8 cellular contexts compared by ENCODE assay signal in the genomic region with DNA sequence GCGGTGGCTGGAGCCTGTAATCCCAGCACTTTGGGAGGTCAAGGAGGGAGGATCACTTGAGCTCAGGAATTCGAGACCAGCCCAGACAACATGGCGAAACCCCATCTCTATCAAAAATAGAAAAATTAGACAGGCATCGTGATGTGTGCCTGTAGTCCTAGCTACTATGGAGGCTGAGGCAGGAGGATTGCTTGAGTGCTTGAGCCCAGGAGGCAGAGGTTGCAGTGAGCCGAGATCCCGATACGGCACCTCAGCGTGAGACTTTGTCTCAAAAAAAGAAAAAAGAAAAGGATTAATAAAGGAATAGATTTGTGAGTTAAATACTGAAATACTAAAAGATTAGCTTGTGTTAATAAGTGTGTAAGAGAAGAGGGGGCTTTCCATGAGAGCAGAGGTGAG. TPM values are rescaled to one million over a fixed set of nuclear protein-coding genes. Genes with fewer than 3 reads are reported as not detected.
DNase-seq lines count a peak whose midpoint lies in the region; ATAC-seq, FAIRE-seq and TF ChIP-seq lines count a peak whose summit lies in the region.

No MANE protein-coding gene starts in this region.

- H3K36me3 ChIP-seq in OCI-LY7 (ENCODE audit: insufficient read depth, low read length), result no peaks in the 10 kb centered on the region

- ATAC-seq in omental fat pad (ENCODE audit: low FRiP score), result peak; percentile 22
- no peak for ATAC-seq in HG02642 (IDR thresholded peaks at IDR 0.05; ENCODE audit: poor library complexity, unreplicated experiment)
- ATAC-seq in GM21360 (IDR thresholded peaks at IDR 0.05; ENCODE audit: unreplicated experiment), result no peak

- H3K4me1 Mint-ChIP-seq in endothelial cell (ENCODE audit: unreplicated experiment), result peaks cover 9% of the 10 kb centered on the region

- intact Hi-C loops in OCI-LY7 (cut with micrococcal nuclease; ENCODE audit: unreplicated experiment), result no loop called here

- H2AFZ ChIP-seq in OCI-LY7 (ENCODE audit: low read length), result peak overlapping the region; percentile 91

- peaks cover 1% of the 10 kb centered on the region for H3K27me3 Mint-ChIP-seq in endothelial cell (ENCODE audit: unreplicated experiment)

- TF ChIP-seq POLR2A in H54 (IDR thresholded peaks at IDR 0.05; ENCODE audit: low read depth, low read length), result no peak

- POLR2A ChIA-PET in OCI-LY7 (lab: Charles Lee), result interaction anchor here (0.7 to 1.5 kb wide), 7 partner anchors 8 to 73 kb away, joined by 3 to 7 read pairs (median 4); no protein-coding TSS in a partner anchor

- TF ChIP-seq CTCF in GM12864 (IDR thresholded peaks at IDR 0.05; ENCODE audit: low read depth, low read length, missing control alignments) (no peak), OCI-LY7 (conservative IDR thresholded peaks at IDR 0.05; ENCODE audit: low read length) (no peak), endothelial cell (IDR thresholded peaks at IDR 0.05; ENCODE audit: unreplicated experiment) (no peak), omental fat pad (IDR thresholded peaks at IDR 0.05) (no peak)

- H3K4me3 ChIP-seq in GM12864 (ENCODE audit: low read depth, low read length), result peak overlapping the region; percentile 44
- peak overlapping the region; percentile 56 for H3K4me3 ChIP-seq in OCI-LY7 (ENCODE audit: low read depth, low read length, poor library complexity, severe bottlenecking)

- BruUV-seq in OCI-LY7 (replicated peaks; lab: Mats Ljungman, UMichigan), result no TSS peak

- peak overlapping the region; percentile 75 for H3K4me2 ChIP-seq in OCI-LY7 (ENCODE audit: low read length)

- H3K4me1 ChIP-seq in OCI-LY7 (ENCODE audit: insufficient read depth, low read length, poor library complexity, severe bottlenecking), result peaks cover 22% of the 10 kb centered on the region

- peak overlapping the region; percentile 59 for H3K27ac Mint-ChIP-seq in endothelial cell (ENCODE audit: unreplicated experiment)

- FAIRE-seq in H54 (lab: Jason Lieb, UNC), result no peak

- H3K79me2 ChIP-seq in OCI-LY7 (ENCODE audit: insufficient read depth, low read depth, low read length), result no peaks in the 10 kb centered on the region

- no peaks in the 10 kb centered on the region for H3K9me3 ChIP-seq in OCI-LY7 (ENCODE audit: low read length)

- peak overlapping the region; percentile 60 for H3K27ac ChIP-seq in OCI-LY7 (ENCODE audit: low read depth, low read length, poor library complexity, severe bottlenecking)

- no peaks in the 10 kb centered on the region for H3K9me3 Mint-ChIP-seq in endothelial cell (ENCODE audit: unreplicated experiment)

- H3K9me2 ChIP-seq in OCI-LY7 (ENCODE audit: insufficient read depth, low read length), result no peaks in the 10 kb centered on the region

- peak overlapping the region; percentile 88 for H3K4me3 Mint-ChIP-seq in endothelial cell (ENCODE audit: unreplicated experiment)

- H4K20me1 ChIP-seq in OCI-LY7 (ENCODE audit: insufficient read depth, low read length), result no peaks in the 10 kb centered on the region

- DNase-seq in GM12864 (ENCODE audit: low read depth) (no peak), OCI-LY7 (ENCODE audit: low spot score) (peak; percentile 11), endothelial cell (ENCODE audit: low spot score) (no peak), omental fat pad (ENCODE audit: low spot score) (no peak), A172 (ENCODE audit: low spot score) (no peak), H54 (ENCODE audit: insufficient read length, low spot score) (no peak)

- CTCF ChIA-PET in OCI-LY7 (lab: Charles Lee; ENCODE audit: unreplicated experiment), result interaction anchor here (0.5 to 0.8 kb wide), 3 partner anchors 29 to 146 kb away, joined by 3 read pairs; partner anchors contain the start of genes CHD8 and RPGRIP1

- H3K36me3 Mint-ChIP-seq in endothelial cell (ENCODE audit: low read depth, unreplicated experiment), result no peaks in the 10 kb centered on the region

RNA-seq across cellular contexts. Expression of gene RPGRIP1, which starts 29.4 kb away (rescaled TPM):
- 0.13 TPM in 1 of 2 replicates, not detected in the other for total RNA-seq in OCI-LY7 (2014; rRNA removed; shearing (Covaris generic))
- total RNA-seq in OCI-LY7 (2022) (0.39 and 0.51 TPM in 2 replicates), endothelial cell (ENCODE audit: unreplicated experiment) (1.5 TPM), omental fat pad (1 to 10 TPM in 1 of 4 donors, under 1 TPM in 3; 0.19 to 1.2 (median 0.53) TPM)
- not detected in 2 replicates for total RNA-seq in A172 (2014; rRNA removed; shearing (Covaris generic))

RNA-seq across cellular contexts. Expression of gene HNRNPC, which starts 40.0 kb away (rescaled TPM):
- total RNA-seq in OCI-LY7 (2014; rRNA removed; shearing (Covaris generic)), result 887 and 1,000 TPM in 2 replicates
- 897 and 969 TPM in 2 replicates for total RNA-seq in OCI-LY7 (2022)
- total RNA-seq in endothelial cell (ENCODE audit: unreplicated experiment), result 601 TPM
- total RNA-seq in omental fat pad, result 100 to 1,000 TPM; 361 to 619 (median 454) TPM
- total RNA-seq in A172 (2014; rRNA removed; shearing (Covaris generic)), result 856 and 922 TPM in 2 replicates
